In the genomic region with DNA sequence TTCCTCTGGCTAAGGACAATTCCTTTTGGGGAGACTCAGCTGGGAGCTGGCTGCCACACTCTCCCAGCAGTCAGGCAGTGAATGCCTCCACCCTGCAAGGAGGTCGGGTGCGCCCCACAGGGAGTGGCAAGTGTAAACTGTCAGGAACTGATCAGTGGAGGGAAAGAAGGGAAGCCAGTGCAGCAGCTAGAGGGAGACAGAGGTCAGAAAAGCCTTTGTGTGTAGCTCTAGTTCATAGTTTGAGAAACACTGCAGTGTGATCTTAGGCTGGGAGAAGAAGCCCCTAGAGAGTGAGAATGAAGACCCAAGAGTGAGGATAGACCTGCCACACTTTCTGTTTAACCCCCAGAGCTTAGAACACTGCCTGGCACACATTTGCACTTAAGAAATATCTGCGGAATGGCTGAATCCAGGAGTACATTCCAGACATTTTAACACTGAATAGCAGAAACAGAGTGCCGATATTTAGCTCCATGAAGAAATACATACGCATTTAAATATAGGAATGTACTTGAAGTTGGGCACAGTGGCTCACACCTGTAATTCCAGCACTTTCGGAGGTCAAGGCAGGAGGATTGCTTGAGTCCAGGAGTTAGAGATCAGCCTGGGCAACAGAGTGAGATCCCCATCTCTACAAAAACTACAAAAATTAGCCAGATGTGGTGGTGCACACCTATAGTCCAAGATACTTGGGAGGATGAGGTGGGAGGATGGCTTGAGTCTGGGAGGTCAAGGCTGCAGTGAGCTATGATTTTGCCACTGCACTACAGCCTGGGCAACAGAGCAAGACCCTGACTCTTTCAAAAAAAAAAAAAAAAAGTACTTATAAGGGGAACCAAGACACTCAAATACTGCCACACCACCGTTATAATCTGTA, we compare ENCODE assay signal across 1 cellular context.
TF ChIP-seq lines count a peak whose summit lies in the region.

No MANE protein-coding gene starts in this region.

TF ChIP-seq in HepG2, 621 proteins besides CTCF, POLR2A, EP300 and RAD21 (continued from another document and continues in another):
- TF ChIP-seq, protein P1, sequence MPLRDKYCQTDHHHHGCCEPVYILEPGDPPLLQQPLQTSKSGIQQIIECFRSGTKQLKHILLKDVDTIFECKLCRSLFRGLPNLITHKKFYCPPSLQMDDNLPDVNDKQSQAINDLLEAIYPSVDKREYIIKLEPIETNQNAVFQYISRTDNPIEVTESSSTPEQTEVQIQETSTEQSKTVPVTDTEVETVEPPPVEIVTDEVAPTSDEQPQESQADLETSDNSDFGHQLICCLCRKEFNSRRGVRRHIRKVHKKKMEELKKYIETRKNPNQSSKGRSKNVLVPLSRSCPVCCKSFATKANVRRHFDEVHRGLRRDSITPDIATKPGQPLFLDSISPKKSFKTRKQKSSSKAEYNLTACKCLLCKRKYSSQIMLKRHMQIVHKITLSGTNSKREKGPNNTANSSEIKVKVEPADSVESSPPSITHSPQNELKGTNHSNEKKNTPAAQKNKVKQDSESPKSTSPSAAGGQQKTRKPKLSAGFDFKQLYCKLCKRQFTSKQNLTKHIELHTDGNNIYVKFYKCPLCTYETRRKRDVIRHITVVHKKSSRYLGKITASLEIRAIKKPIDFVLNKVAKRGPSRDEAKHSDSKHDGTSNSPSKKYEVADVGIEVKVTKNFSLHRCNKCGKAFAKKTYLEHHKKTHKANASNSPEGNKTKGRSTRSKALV (CRISPR knock-in tag; IDR thresholded peaks at IDR 0.05): no peak
- TF ChIP-seq FLYWCH1 (CRISPR knock-in tag; IDR thresholded peaks at IDR 0.05): no peak
- TF ChIP-seq TSC22D2 (CRISPR knock-in tag; IDR thresholded peaks at IDR 0.05; ENCODE audit: borderline replicate concordance): 0 out of 2 replicates have a peak, but pooled peaks have one; percentile 49
- TF ChIP-seq ZNF3 (CRISPR knock-in tag; IDR thresholded peaks at IDR 0.05): no peak
- TF ChIP-seq SMAD1 (CRISPR knock-in tag; IDR thresholded peaks at IDR 0.05; ENCODE audit: borderline replicate concordance, low read depth): no peak
- TF ChIP-seq TAF1 (CRISPR knock-in tag; IDR thresholded peaks at IDR 0.05): no peak
- 0 out of 2 replicates have a peak, but pooled peaks have one; percentile 25 for TF ChIP-seq MXD4 (CRISPR knock-in tag; IDR thresholded peaks at IDR 0.05)
- TF ChIP-seq ERF (CRISPR knock-in tag; IDR thresholded peaks at IDR 0.05): peak; percentile 60; the same call in 1 of the 2 replicates
- no peak for TF ChIP-seq NCOA5 (CRISPR knock-in tag; IDR thresholded peaks at IDR 0.05)
- TF ChIP-seq YEATS2 (CRISPR knock-in tag; IDR thresholded peaks at IDR 0.05; ENCODE audit: borderline replicate concordance): peak; percentile 49; the same call in 1 of the 2 replicates
- peak; percentile 71 for TF ChIP-seq IRF2 (CRISPR knock-in tag; IDR thresholded peaks at IDR 0.05)
- peak; percentile 50; the same call in 1 of the 2 replicates for TF ChIP-seq ZNF121 (CRISPR knock-in tag; IDR thresholded peaks at IDR 0.05)
- peak; percentile 34 for TF ChIP-seq TBL1XR1 (IDR thresholded peaks at IDR 0.05; ENCODE audit: borderline replicate concordance, low read length, partially characterized antibody)
- TF ChIP-seq ARNT2 (CRISPR knock-in tag; IDR thresholded peaks at IDR 0.05; ENCODE audit: low read depth): no peak
- TF ChIP-seq ZBTB20 (CRISPR knock-in tag; IDR thresholded peaks at IDR 0.05; ENCODE audit: borderline replicate concordance, low read depth): no peak
- TF ChIP-seq SAP130 (CRISPR knock-in tag; IDR thresholded peaks at IDR 0.05; ENCODE audit: low read depth): peak; percentile 59
- TF ChIP-seq ZBTB21 (CRISPR knock-in tag; IDR thresholded peaks at IDR 0.05): no peak
- TF ChIP-seq, protein P2, sequence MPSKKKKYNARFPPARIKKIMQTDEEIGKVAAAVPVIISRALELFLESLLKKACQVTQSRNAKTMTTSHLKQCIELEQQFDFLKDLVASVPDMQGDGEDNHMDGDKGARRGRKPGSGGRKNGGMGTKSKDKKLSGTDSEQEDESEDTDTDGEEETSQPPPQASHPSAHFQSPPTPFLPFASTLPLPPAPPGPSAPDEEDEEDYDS (CRISPR knock-in tag; IDR thresholded peaks at IDR 0.05): 0 out of 2 replicates have a peak, but pooled peaks have one; percentile 33
- TF ChIP-seq MIXL1 (CRISPR knock-in tag; IDR thresholded peaks at IDR 0.05): peak; percentile 46; the same call in 1 of the 2 replicates
- TF ChIP-seq MTA1 (CRISPR knock-in tag; IDR thresholded peaks at IDR 0.05; ENCODE audit: borderline replicate concordance): no peak
- TF ChIP-seq, protein P3, sequence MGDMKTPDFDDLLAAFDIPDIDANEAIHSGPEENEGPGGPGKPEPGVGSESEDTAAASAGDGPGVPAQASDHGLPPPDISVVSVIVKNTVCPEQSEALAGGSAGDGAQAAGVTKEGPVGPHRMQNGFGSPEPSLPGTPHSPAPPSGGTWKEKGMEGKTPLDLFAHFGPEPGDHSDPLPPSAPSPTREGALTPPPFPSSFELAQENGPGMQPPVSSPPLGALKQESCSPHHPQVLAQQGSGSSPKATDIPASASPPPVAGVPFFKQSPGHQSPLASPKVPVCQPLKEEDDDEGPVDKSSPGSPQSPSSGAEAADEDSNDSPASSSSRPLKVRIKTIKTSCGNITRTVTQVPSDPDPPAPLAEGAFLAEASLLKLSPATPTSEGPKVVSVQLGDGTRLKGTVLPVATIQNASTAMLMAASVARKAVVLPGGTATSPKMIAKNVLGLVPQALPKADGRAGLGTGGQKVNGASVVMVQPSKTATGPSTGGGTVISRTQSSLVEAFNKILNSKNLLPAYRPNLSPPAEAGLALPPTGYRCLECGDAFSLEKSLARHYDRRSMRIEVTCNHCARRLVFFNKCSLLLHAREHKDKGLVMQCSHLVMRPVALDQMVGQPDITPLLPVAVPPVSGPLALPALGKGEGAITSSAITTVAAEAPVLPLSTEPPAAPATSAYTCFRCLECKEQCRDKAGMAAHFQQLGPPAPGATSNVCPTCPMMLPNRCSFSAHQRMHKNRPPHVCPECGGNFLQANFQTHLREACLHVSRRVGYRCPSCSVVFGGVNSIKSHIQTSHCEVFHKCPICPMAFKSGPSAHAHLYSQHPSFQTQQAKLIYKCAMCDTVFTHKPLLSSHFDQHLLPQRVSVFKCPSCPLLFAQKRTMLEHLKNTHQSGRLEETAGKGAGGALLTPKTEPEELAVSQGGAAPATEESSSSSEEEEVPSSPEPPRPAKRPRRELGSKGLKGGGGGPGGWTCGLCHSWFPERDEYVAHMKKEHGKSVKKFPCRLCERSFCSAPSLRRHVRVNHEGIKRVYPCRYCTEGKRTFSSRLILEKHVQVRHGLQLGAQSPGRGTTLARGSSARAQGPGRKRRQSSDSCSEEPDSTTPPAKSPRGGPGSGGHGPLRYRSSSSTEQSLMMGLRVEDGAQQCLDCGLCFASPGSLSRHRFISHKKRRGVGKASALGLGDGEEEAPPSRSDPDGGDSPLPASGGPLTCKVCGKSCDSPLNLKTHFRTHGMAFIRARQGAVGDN (CRISPR knock-in tag; IDR thresholded peaks at IDR 0.05): peak; percentile 24; the same call in 1 of the 2 replicates
- TF ChIP-seq FOSL2 (CRISPR knock-in tag; IDR thresholded peaks at IDR 0.05): peak; percentile 53
- no peak for TF ChIP-seq KDM5A (IDR thresholded peaks at IDR 0.05; ENCODE audit: borderline replicate concordance, low read length)
- TF ChIP-seq DMAP1 (CRISPR knock-in tag; IDR thresholded peaks at IDR 0.05): no peak
- no peak for TF ChIP-seq SRSF9 (IDR thresholded peaks at IDR 0.05; ENCODE audit: borderline replicate concordance, insufficient read depth, low read depth, low read length, poor library complexity, severe bottlenecking)
- TF ChIP-seq PPARG (CRISPR knock-in tag; conservative IDR thresholded peaks at IDR 0.05): no peak
- peak; percentile 38; the same call in 1 of the 2 replicates for TF ChIP-seq KMT2B (CRISPR knock-in tag; IDR thresholded peaks at IDR 0.05)
- TF ChIP-seq MYC (CRISPR knock-in tag; IDR thresholded peaks at IDR 0.05; ENCODE audit: borderline replicate concordance): no peak
- TF ChIP-seq STAG1 (CRISPR knock-in tag; IDR thresholded peaks at IDR 0.05): peak; percentile 95
- TF ChIP-seq ZNF468 (CRISPR knock-in tag; IDR thresholded peaks at IDR 0.05): no peak
- TF ChIP-seq REL (CRISPR knock-in tag; conservative IDR thresholded peaks at IDR 0.05): no peak
- TF ChIP-seq, protein P4, sequence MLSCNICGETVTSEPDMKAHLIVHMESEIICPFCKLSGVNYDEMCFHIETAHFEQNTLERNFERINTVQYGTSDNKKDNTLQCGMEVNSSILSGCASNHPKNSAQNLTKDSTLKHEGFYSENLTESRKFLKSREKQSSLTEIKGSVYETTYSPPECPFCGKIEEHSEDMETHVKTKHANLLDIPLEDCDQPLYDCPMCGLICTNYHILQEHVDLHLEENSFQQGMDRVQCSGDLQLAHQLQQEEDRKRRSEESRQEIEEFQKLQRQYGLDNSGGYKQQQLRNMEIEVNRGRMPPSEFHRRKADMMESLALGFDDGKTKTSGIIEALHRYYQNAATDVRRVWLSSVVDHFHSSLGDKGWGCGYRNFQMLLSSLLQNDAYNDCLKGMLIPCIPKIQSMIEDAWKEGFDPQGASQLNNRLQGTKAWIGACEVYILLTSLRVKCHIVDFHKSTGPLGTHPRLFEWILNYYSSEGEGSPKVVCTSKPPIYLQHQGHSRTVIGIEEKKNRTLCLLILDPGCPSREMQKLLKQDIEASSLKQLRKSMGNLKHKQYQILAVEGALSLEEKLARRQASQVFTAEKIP (CRISPR knock-in tag; IDR thresholded peaks at IDR 0.05; ENCODE audit: borderline replicate concordance): no peak
- TF ChIP-seq AHR (CRISPR knock-in tag; IDR thresholded peaks at IDR 0.05): 0 out of 2 replicates have a peak, but pooled peaks have one; percentile 27
- no peak for TF ChIP-seq ZNF30 (CRISPR knock-in tag; IDR thresholded peaks at IDR 0.05)
- no peak for TF ChIP-seq ZNF10 (CRISPR knock-in tag; IDR thresholded peaks at IDR 0.05; ENCODE audit: borderline replicate concordance, low read depth)
- no peak for TF ChIP-seq ZNF34 (CRISPR knock-in tag; IDR thresholded peaks at IDR 0.05; ENCODE audit: borderline replicate concordance)
- TF ChIP-seq, protein P5, sequence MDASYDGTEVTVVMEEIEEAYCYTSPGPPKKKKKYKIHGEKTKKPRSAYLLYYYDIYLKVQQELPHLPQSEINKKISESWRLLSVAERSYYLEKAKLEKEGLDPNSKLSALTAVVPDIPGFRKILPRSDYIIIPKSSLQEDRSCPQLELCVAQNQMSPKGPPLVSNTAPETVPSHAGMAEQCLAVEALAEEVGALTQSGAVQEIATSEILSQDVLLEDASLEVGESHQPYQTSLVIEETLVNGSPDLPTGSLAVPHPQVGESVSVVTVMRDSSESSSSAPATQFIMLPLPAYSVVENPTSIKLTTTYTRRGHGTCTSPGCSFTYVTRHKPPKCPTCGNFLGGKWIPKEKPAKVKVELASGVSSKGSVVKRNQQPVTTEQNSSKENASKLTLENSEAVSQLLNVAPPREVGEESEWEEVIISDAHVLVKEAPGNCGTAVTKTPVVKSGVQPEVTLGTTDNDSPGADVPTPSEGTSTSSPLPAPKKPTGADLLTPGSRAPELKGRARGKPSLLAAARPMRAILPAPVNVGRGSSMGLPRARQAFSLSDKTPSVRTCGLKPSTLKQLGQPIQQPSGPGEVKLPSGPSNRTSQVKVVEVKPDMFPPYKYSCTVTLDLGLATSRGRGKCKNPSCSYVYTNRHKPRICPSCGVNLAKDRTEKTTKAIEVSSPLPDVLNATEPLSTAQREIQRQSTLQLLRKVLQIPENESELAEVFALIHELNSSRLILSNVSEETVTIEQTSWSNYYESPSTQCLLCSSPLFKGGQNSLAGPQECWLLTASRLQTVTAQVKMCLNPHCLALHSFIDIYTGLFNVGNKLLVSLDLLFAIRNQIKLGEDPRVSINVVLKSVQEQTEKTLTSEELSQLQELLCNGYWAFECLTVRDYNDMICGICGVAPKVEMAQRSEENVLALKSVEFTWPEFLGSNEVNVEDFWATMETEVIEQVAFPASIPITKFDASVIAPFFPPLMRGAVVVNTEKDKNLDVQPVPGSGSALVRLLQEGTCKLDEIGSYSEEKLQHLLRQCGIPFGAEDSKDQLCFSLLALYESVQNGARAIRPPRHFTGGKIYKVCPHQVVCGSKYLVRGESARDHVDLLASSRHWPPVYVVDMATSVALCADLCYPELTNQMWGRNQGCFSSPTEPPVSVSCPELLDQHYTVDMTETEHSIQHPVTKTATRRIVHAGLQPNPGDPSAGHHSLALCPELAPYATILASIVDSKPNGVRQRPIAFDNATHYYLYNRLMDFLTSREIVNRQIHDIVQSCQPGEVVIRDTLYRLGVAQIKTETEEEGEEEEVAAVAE (CRISPR knock-in tag; IDR thresholded peaks at IDR 0.05; ENCODE audit: borderline replicate concordance): peak; percentile 41; the same call in 1 of the 2 replicates
- no peak for TF ChIP-seq SETDB1 (CRISPR knock-in tag; IDR thresholded peaks at IDR 0.05; ENCODE audit: borderline replicate concordance)
- TF ChIP-seq ZNF746 (CRISPR knock-in tag; IDR thresholded peaks at IDR 0.05): no peak
- TF ChIP-seq RARG (CRISPR knock-in tag; IDR thresholded peaks at IDR 0.05; ENCODE audit: low read depth): no peak
- TF ChIP-seq, protein P6, sequence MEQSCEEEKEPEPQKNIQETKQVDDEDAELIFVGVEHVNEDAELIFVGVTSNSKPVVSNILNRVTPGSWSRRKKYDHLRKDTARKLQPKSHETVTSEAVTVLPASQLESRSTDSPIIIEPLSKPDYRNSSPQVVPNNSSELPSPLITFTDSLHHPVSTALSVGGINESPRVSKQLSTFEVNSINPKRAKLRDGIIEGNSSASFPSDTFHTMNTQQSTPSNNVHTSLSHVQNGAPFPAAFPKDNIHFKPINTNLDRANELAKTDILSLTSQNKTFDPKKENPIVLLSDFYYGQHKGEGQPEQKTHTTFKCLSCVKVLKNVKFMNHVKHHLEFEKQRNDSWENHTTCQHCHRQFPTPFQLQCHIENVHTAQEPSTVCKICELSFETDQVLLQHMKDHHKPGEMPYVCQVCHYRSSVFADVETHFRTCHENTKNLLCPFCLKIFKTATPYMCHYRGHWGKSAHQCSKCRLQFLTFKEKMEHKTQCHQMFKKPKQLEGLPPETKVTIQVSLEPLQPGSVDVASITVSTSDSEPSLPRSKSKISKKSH (CRISPR knock-in tag; IDR thresholded peaks at IDR 0.05; ENCODE audit: borderline replicate concordance): no peak
- peak; percentile 79 for TF ChIP-seq TEAD3 (CRISPR knock-in tag; optimal IDR thresholded peaks at IDR 0.05; ENCODE audit: borderline replicate concordance)
- no peak for TF ChIP-seq ZSCAN20 (CRISPR knock-in tag; IDR thresholded peaks at IDR 0.05; ENCODE audit: borderline replicate concordance)
- TF ChIP-seq, protein P7, sequence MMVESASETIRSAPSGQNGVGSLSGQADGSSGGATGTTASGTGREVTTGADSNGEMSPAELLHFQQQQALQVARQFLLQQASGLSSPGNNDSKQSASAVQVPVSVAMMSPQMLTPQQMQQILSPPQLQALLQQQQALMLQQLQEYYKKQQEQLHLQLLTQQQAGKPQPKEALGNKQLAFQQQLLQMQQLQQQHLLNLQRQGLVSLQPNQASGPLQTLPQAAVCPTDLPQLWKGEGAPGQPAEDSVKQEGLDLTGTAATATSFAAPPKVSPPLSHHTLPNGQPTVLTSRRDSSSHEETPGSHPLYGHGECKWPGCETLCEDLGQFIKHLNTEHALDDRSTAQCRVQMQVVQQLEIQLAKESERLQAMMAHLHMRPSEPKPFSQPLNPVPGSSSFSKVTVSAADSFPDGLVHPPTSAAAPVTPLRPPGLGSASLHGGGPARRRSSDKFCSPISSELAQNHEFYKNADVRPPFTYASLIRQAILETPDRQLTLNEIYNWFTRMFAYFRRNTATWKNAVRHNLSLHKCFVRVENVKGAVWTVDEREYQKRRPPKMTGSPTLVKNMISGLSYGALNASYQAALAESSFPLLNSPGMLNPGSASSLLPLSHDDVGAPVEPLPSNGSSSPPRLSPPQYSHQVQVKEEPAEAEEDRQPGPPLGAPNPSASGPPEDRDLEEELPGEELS (CRISPR knock-in tag; IDR thresholded peaks at IDR 0.05): no peak
- TF ChIP-seq EHMT2 (IDR thresholded peaks at IDR 0.05; ENCODE audit: borderline replicate concordance, low read depth, low read length): no peak
- no peak for TF ChIP-seq ZFP90 (CRISPR knock-in tag; IDR thresholded peaks at IDR 0.05; ENCODE audit: borderline replicate concordance)
- peak; percentile 70; the same call in 1 of the 2 replicates for TF ChIP-seq MIER2 (CRISPR knock-in tag; IDR thresholded peaks at IDR 0.05)
- TF ChIP-seq STAT5B (CRISPR knock-in tag; IDR thresholded peaks at IDR 0.05): no peak
